In genomic region chr6:53926505-53926904, GRCh38 we compare ENCODE assay signal across 13 cellular contexts.
DNase-seq lines count a peak whose midpoint lies in the region; FAIRE-seq and TF ChIP-seq lines count a peak whose summit lies in the region.
"Had no signal": no experiment of that assay in that cellular context is flagged by ENCODE, and none has a peak within 500 bp of the region (broad histone marks: within the 10 kb centered on the region; RNA-seq: fewer than 3 reads in every experiment).

No MANE protein-coding gene starts in this region.

- no peaks in the 10 kb centered on the region for H3K27me3 Mint-ChIP-seq in astrocyte (ENCODE audit: low read depth, unreplicated experiment)

- H3K36me3 ChIP-seq in astrocyte (ENCODE audit: insufficient read depth, low read length), result no peaks in the 10 kb centered on the region
- H3K36me3 ChIP-seq in testis (ENCODE audit: low read depth, missing control alignments), result no peaks in the 10 kb centered on the region
- H3K36me3 ChIP-seq: uterus had no signal

- no peaks in the 10 kb centered on the region for H3K79me2 ChIP-seq in astrocyte (ENCODE audit: insufficient read depth, low read length)

- H3K27ac ChIP-seq in astrocyte (ENCODE audit: low read depth, low read length) (no peak overlapping the region), testis (no peak overlapping the region)
- H3K27ac ChIP-seq: uterus had no signal

- no peaks in the 10 kb centered on the region for H4K20me1 ChIP-seq in astrocyte (ENCODE audit: insufficient read depth, low read length)

- H3K9me3 Mint-ChIP-seq in astrocyte (ENCODE audit: unreplicated experiment), result peaks cover 8% of the 10 kb centered on the region
- H3K9me3 Mint-ChIP-seq: activated naive CD4-positive, alpha-beta T cell treated with anti-CD3 and anti-CD28 coated beads for 36 hours had no signal

- H3K36me3 Mint-ChIP-seq in astrocyte (ENCODE audit: low read depth, unreplicated experiment), result peaks cover 8% of the 10 kb centered on the region

- intact Hi-C loops in testis (cut with DNase I; ENCODE audit: low total_unique reads), result no loop called here

- no peak overlapping the region for H3K4me3 Mint-ChIP-seq in astrocyte (ENCODE audit: unreplicated experiment)
- H3K4me3 Mint-ChIP-seq: activated naive CD4-positive, alpha-beta T cell treated with anti-CD3 and anti-CD28 coated beads for 36 hours had no signal

- no peak overlapping the region for H3K9ac ChIP-seq in astrocyte (ENCODE audit: low read length)

- no peak for TF ChIP-seq CTCF in astrocyte (IDR thresholded peaks at IDR 0.05; ENCODE audit: insufficient read depth, low read depth, low read length)
- TF ChIP-seq CTCF in testis (IDR thresholded peaks at IDR 0.05), result no peak

- no peaks in the 10 kb centered on the region for H3K9me3 ChIP-seq in astrocyte (ENCODE audit: insufficient read depth, low read depth, low read length)
- H3K9me3 ChIP-seq in testis, result no peaks in the 10 kb centered on the region
- H3K9me3 ChIP-seq: uterus had no signal

- peak overlapping the region; percentile 44 for H3K4me2 ChIP-seq in astrocyte (ENCODE audit: low read length)

- TF ChIP-seq POLR2A in testis (IDR thresholded peaks at IDR 0.05), result no peak

- peak; percentile 35 for DNase-seq in AG08395 (ENCODE audit: low spot score)
- DNase-seq in HCEC 1CT, result peak; percentile 39
- peak; percentile 72 for DNase-seq in astrocyte (ENCODE audit: low read depth)
- DNase-seq in kidney glomerular epithelial cell (lab: John Stamatoyannopoulos, UW), result peak; percentile 47
- DNase-seq in NCI-H2029 treated with DMSO at 0.1 percent for 48 hours (lab: John Stamatoyannopoulos, UW), result no peak
- DNase-seq in testis, result no peak
- DNase-seq in NCI-H128 (lab: John Stamatoyannopoulos, UW; ENCODE audit: unreplicated experiment), result no peak
- DNase-seq in activated gamma-delta T cell (lab: John Stamatoyannopoulos, UW), result no peak
- DNase-seq: activated CD4-positive, alpha-beta T cell treated with anti-CD3 and anti-CD28 coated beads, Interleukin-2, amount 50 U/mL, for 1 hour; activated naive CD4-positive, alpha-beta T cell treated with anti-CD3 and anti-CD28 coated beads for 36 hours; dorsolateral prefrontal cortex; SW 1271; uterus had no signal

- H3K4me1 ChIP-seq in astrocyte (ENCODE audit: insufficient read depth, low read length) (peaks cover 16% of the 10 kb centered on the region), testis (no peaks in the 10 kb centered on the region)
- H3K4me1 ChIP-seq: uterus had no signal

- H3K4me1 Mint-ChIP-seq in astrocyte (ENCODE audit: low read depth, unreplicated experiment), result peaks cover 20% of the 10 kb centered on the region

- peak overlapping the region; percentile 70 for H3K27ac Mint-ChIP-seq in astrocyte (ENCODE audit: unreplicated experiment)
- H3K27ac Mint-ChIP-seq: activated naive CD4-positive, alpha-beta T cell treated with anti-CD3 and anti-CD28 coated beads for 36 hours had no signal

- WGBS in testis, 2 donors, result 87 to 90% methylated on average over 2 of the region's 2 CpGs

- H3K27me3 ChIP-seq in astrocyte (ENCODE audit: insufficient read depth, low read length) (no peaks in the 10 kb centered on the region), testis (no peaks in the 10 kb centered on the region)
- H3K27me3 ChIP-seq: dorsolateral prefrontal cortex, uterus had no signal

- peak; percentile 32 for FAIRE-seq in astrocyte (lab: Jason Lieb, UNC)

- no peak overlapping the region for H2AFZ ChIP-seq in astrocyte (ENCODE audit: low read depth, low read length)

- H3K4me3 ChIP-seq in astrocyte (ENCODE audit: insufficient read depth, low read depth, low read length) (no peak overlapping the region), testis (no peak overlapping the region)
- H3K4me3 ChIP-seq: dorsolateral prefrontal cortex, uterus had no signal

Comparison
In these comparisons a context has a peak if more than half of its experiments do, and no peak if none do; other contexts are left out.
1. DNase-seq: peak in AG08395 (single experiment), HCEC 1CT (single experiment), astrocyte (single experiment) and kidney glomerular epithelial cell (single experiment); none in NCI-H2029 treated with DMSO at 0.1 percent for 48 hours (single experiment), testis (single experiment), NCI-H128 (single experiment) and activated gamma-delta T cell (single experiment).